In genomic region chr7:140924019-140924820, GRCh38 we compare ENCODE assay signal across 8 cellular contexts. TPM values are rescaled to one million over a fixed set of nuclear protein-coding genes. Genes with fewer than 3 reads are reported as not detected.
DNase-seq lines count a peak whose midpoint lies in the region; ATAC-seq and TF ChIP-seq lines count a peak whose summit lies in the region.

No MANE protein-coding gene starts in this region.

- ATAC-seq in GM21786 (IDR thresholded peaks at IDR 0.05; ENCODE audit: unreplicated experiment) (peak; percentile 89), thoracic aorta (ENCODE audit: insufficient number of reproducible peaks, low FRiP score, low read depth) (peak; percentile 69)

- H3K4me2 ChIP-seq in Karpas-422 (ENCODE audit: low read depth, low read length, poor library complexity, severe bottlenecking) (peak overlapping the region; percentile 85), osteoblast (ENCODE audit: insufficient read depth, low read length) (peak overlapping the region; percentile 87)

- H3K4me1 ChIP-seq in Karpas-422 (ENCODE audit: low read length), result peaks cover 34% of the 10 kb centered on the region
- no peaks in the 10 kb centered on the region for H3K4me1 ChIP-seq in SJCRH30
- H3K4me1 ChIP-seq in osteoblast (ENCODE audit: insufficient read depth, low read length), result peaks cover 17% of the 10 kb centered on the region
- H3K4me1 ChIP-seq in thoracic aorta (ENCODE audit: control insufficient read depth in 1 of 2, low read depth in 2 of 2), result peaks cover 14 to 26% of the 10 kb centered on the region in 2 donors

- TF ChIP-seq CTCF in osteoblast (IDR thresholded peaks at IDR 0.05; ENCODE audit: extremely low read depth, low read depth, low read length) (peak; percentile 44), thoracic aorta (IDR thresholded peaks at IDR 0.05) (no peak)

- H3K27me3 ChIP-seq in Karpas-422 (ENCODE audit: low read length) (no peaks in the 10 kb centered on the region), SJCRH30 (no peaks in the 10 kb centered on the region), osteoblast (ENCODE audit: insufficient read depth, low read length) (no peaks in the 10 kb centered on the region), thoracic aorta (replicated peaks; ENCODE audit: insufficient read depth) (no peaks in the 10 kb centered on the region)

- H3K4me3 ChIP-seq in Karpas-422 (ENCODE audit: low read length) (peak overlapping the region; percentile 93), SJCRH30 (peak overlapping the region; percentile 97), osteoblast (ENCODE audit: insufficient read depth, low read length) (peak overlapping the region; percentile 95), thoracic aorta (peak overlapping the region; percentile 96)

- H3K27ac ChIP-seq in Karpas-422 (ENCODE audit: low read length) (peak overlapping the region; percentile 73), SJCRH30 (peak overlapping the region; percentile 89), osteoblast (ENCODE audit: low read depth, low read length) (peak overlapping the region; percentile 90), thoracic aorta (peak overlapping the region; percentile 96 to 98)

- DNase-seq in ELR (ENCODE audit: low read depth), result peak; percentile 75
- DNase-seq in Karpas-422, result peak; percentile 87
- DNase-seq in SJCRH30, result peak; percentile 75 to 76
- DNase-seq in activated naive CD4-positive, alpha-beta T cell treated with Interleukin-2 at 50 U/mL for 16 hours, result peak; percentile 71
- DNase-seq in globus pallidus (ENCODE audit: low spot score), result peak; percentile 85
- DNase-seq in osteoblast (ENCODE audit: insufficient read length, low spot score, missing footprints), result peak; percentile 81
- DNase-seq in thoracic aorta (ENCODE audit: low spot score), result peak; percentile 37

- H3K9me3 ChIP-seq in Karpas-422 (ENCODE audit: low read length) (no peaks in the 10 kb centered on the region), SJCRH30 (replicated peaks) (no peaks in the 10 kb centered on the region), osteoblast (ENCODE audit: low read depth, low read length) (no peaks in the 10 kb centered on the region), thoracic aorta (no peaks in the 10 kb centered on the region)

- H3K79me2 ChIP-seq in Karpas-422 (ENCODE audit: low read length) (peaks cover 57% of the 10 kb centered on the region), osteoblast (ENCODE audit: insufficient read depth, low read length) (peaks cover 55% of the 10 kb centered on the region)

- H3K9me2 ChIP-seq in Karpas-422 (replicated peaks; ENCODE audit: insufficient read depth, low read length), result no peaks in the 10 kb centered on the region

- H2AFZ ChIP-seq in Karpas-422 (ENCODE audit: low read length) (peak overlapping the region; percentile 68; the same call in 1 of the 2 replicates), osteoblast (ENCODE audit: low read length) (peak overlapping the region; percentile 87)

- peaks cover 4% of the 10 kb centered on the region; the same call in 1 of the 2 replicates for H3K36me3 ChIP-seq in Karpas-422 (ENCODE audit: insufficient read depth, low read length)
- no peaks in the 10 kb centered on the region for H3K36me3 ChIP-seq in SJCRH30
- no peaks in the 10 kb centered on the region for H3K36me3 ChIP-seq in osteoblast (ENCODE audit: insufficient read depth, low read length)
- no peaks in the 10 kb centered on the region for H3K36me3 ChIP-seq in thoracic aorta

- H3K9ac ChIP-seq in Karpas-422 (ENCODE audit: low read length), result peak overlapping the region; percentile 93

- H4K20me1 ChIP-seq in Karpas-422 (ENCODE audit: insufficient read depth, low read depth, low read length) (no peaks in the 10 kb centered on the region; the same call in 1 of the 2 replicates), osteoblast (ENCODE audit: insufficient read depth, low read length) (peaks cover 28% of the 10 kb centered on the region)

RNA-seq across cellular contexts. Expression of gene BRAF, which starts 0.5 kb away (rescaled TPM):
- total RNA-seq in Karpas-422 (2014; rRNA removed; shearing (Covaris generic); ENCODE audit: low replicate concordance), result 53.5 and 72.6 TPM in 2 replicates
- total RNA-seq in SJCRH30 (2014; rRNA removed; shearing (Covaris generic)), result 21.8 and 26.2 TPM in 2 replicates
- total RNA-seq in osteoblast (30.0 and 31.2 TPM in 2 replicates), thoracic aorta (10 to 100 TPM; 31.5 to 62.2 TPM)

Comparison
In these comparisons a context has a peak if more than half of its experiments do, and no peak if none do; other contexts are left out.
1. Peak in every context shown above with its lines: DNase-seq, ATAC-seq, H3K4me3 ChIP-seq and H3K27ac ChIP-seq.
2. DNase-seq: peak in every context shown above with its lines; median percentile 87 in Karpas-422; 85 in globus pallidus; 81 in osteoblast; 76 in SJCRH30; 75 in ELR; 71 in activated naive CD4-positive, alpha-beta T cell treated with Interleukin-2 at 50 U/mL for 16 hours; 37 in thoracic aorta.